15 cellular contexts compared by ENCODE assay signal in genomic region chr4:169059294-169060201, GRCh38. TPM values are rescaled to one million over a fixed set of nuclear protein-coding genes. Genes with fewer than 3 reads are reported as not detected.
DNase-seq lines count a peak whose midpoint lies in the region; ATAC-seq, FAIRE-seq and TF ChIP-seq lines count a peak whose summit lies in the region.
"Had no signal": no experiment of that assay in that cellular context is flagged by ENCODE, and none has a peak within 500 bp of the region (broad histone marks: within the 10 kb centered on the region; RNA-seq: fewer than 3 reads in every experiment).

No MANE protein-coding gene starts in this region.

- H3K4me1 ChIP-seq in esophagus muscularis mucosa = peaks cover 25 to 33% (median 28%) of the 10 kb centered on the region in 4 donors
- H3K4me1 ChIP-seq in lower lobe of right lung = peaks cover 2% of the 10 kb centered on the region

- H3K27ac ChIP-seq in esophagus muscularis mucosa (replicated peaks in 1 of 4) (peak overlapping the region; percentile 52 to 64 (median 61)), lower lobe of right lung (peak overlapping the region; percentile 76), temporal lobe (ENCODE audit: low read depth, low read length) (peak overlapping the region; percentile 25)
- H3K27ac ChIP-seq: epithelial cell of prostate, HL-60 had no signal

- peak; percentile 28 to 53 for ATAC-seq in lower lobe of right lung
- ATAC-seq in HG02571 (IDR thresholded peaks at IDR 0.05; ENCODE audit: unreplicated experiment) = no peak
- ATAC-seq in GM21576 (IDR thresholded peaks at IDR 0.05; ENCODE audit: unreplicated experiment) = no peak
- ATAC-seq: activated CD8-positive, alpha-beta T cell treated with anti-CD3 and anti-CD28 coated beads for 36 hours had no signal

- no peak for TF ChIP-seq EP300 in esophagus muscularis mucosa (IDR thresholded peaks at IDR 0.05)

- FAIRE-seq in HTR-8/SVneo (lab: Jason Lieb, UNC) (peak; percentile 44), GM19239 (lab: Jason Lieb, UNC) (no peak)

- peak overlapping the region in 1 of 4 donors; percentile 27 for H3K4me3 ChIP-seq in esophagus muscularis mucosa
- no peak overlapping the region for H3K4me3 ChIP-seq in lower lobe of right lung

- no peak for DNase-seq in HTR-8/SVneo (ENCODE audit: insufficient read length, low spot score)
- no peak for DNase-seq in esophagus muscularis mucosa (ENCODE audit: extremely low spot score)
- DNase-seq in lower lobe of right lung = no peak
- no peak for DNase-seq in globus pallidus (ENCODE audit: low spot score)
- DNase-seq in GM19239 (ENCODE audit: insufficient read length, low spot score) = no peak
- DNase-seq: activated CD8-positive, alpha-beta T cell treated with anti-CD3 and anti-CD28 coated beads for 36 hours; COR-L47; NCI-H1092; NCI-H69; retina had no signal

- H3K36me3 ChIP-seq in esophagus muscularis mucosa = no peaks in the 10 kb centered on the region
- no peaks in the 10 kb centered on the region for H3K36me3 ChIP-seq in lower lobe of right lung

- intact Hi-C loops in esophagus muscularis mucosa (cut with DNase I) = no loop called here
- intact Hi-C loops in lower lobe of right lung (cut with DNase I) = no loop called here

- no peak for TF ChIP-seq POLR2A in esophagus muscularis mucosa (IDR thresholded peaks at IDR 0.05; ENCODE audit: low read depth)

- H3K27me3 ChIP-seq in esophagus muscularis mucosa (no peaks in the 10 kb centered on the region), lower lobe of right lung (ENCODE audit: low read depth) (no peaks in the 10 kb centered on the region)

- 70% methylated on average over 22 of the region's 22 CpGs for WGBS in esophagus muscularis mucosa

- TF ChIP-seq CTCF in esophagus muscularis mucosa (IDR thresholded peaks at IDR 0.05) (no peak), lower lobe of right lung (IDR thresholded peaks at IDR 0.05) (no peak)

- H3K9me3 ChIP-seq in esophagus muscularis mucosa (no peaks in the 10 kb centered on the region), lower lobe of right lung (no peaks in the 10 kb centered on the region)

RNA-seq across cellular contexts. Expression of gene CBR4, which starts 49.5 kb away (rescaled TPM):
- 10 to 100 TPM in 3 of 4 donors, 1 to 10 TPM in 1; 9.3 to 15.8 (median 12.4) TPM for total RNA-seq in esophagus muscularis mucosa
- 17.3 TPM for total RNA-seq in lower lobe of right lung
- 27.3 TPM for total RNA-seq in temporal lobe

Comparison
In these comparisons a context has a peak if more than half of its experiments do, and no peak if none do; other contexts are left out.
1. H3K27ac ChIP-seq: peak in every context shown above with its lines; median percentile 76 in lower lobe of right lung; 61 in esophagus muscularis mucosa; 25 in temporal lobe.
2. ATAC-seq: peak in lower lobe of right lung (2 of 2); none in HG02571 (single experiment) and GM21576 (single experiment).